In genomic region chr5:43572357-43572756, GRCh38 we compare ENCODE assay signal across 1 cellular context.
A peak's percentile ranks its signal among the peaks of the same experiment; 100 is the strongest.
TF ChIP-seq lines count a peak whose summit lies in the region.

No MANE protein-coding gene starts in this region.

TF ChIP-seq in HEK293, 187 proteins besides CTCF, POLR2A, EP300 and RAD21 (continued from another document):
- peak; percentile 68 for TF ChIP-seq OSR2 (tag by site-specific recombination; IDR thresholded peaks at IDR 0.05)
- TF ChIP-seq ZNF624 (tag by site-specific recombination; IDR thresholded peaks at IDR 0.05): no peak
- TF ChIP-seq ZNF571 (tag by site-specific recombination; IDR thresholded peaks at IDR 0.05): no peak
- no peak for TF ChIP-seq AEBP2 (tag by site-specific recombination; IDR thresholded peaks at IDR 0.05; ENCODE audit: borderline replicate concordance)
- peak; percentile 60 for TF ChIP-seq ZNF596 (tag by site-specific recombination; IDR thresholded peaks at IDR 0.05)
- no peak for TF ChIP-seq SP3 (tag by site-specific recombination; IDR thresholded peaks at IDR 0.05)
- TF ChIP-seq ZNF391 (tag by site-specific recombination; IDR thresholded peaks at IDR 0.05; ENCODE audit: borderline replicate concordance, low read depth): 0 out of 2 replicates have a peak, but pooled peaks have one; percentile 21
- TF ChIP-seq ZNF518A (tag by site-specific recombination; conservative IDR thresholded peaks at IDR 0.05; ENCODE audit: low read depth): no peak
- TF ChIP-seq ZBTB20 (tag by site-specific recombination; IDR thresholded peaks at IDR 0.05): peak; percentile 33; the same call in 1 of the 2 replicates
- TF ChIP-seq PRDM6 (tag by site-specific recombination; IDR thresholded peaks at IDR 0.05): peak; percentile 92; the same call in 1 of the 2 replicates
- TF ChIP-seq ZNF660 (tag by site-specific recombination; IDR thresholded peaks at IDR 0.05): no peak
- no peak for TF ChIP-seq ZNF292 (tag by site-specific recombination; IDR thresholded peaks at IDR 0.05; ENCODE audit: borderline replicate concordance, low read depth)
- peak; percentile 65 for TF ChIP-seq ZBTB44 (tag by site-specific recombination; IDR thresholded peaks at IDR 0.05)
- TF ChIP-seq IKZF3 (tag by site-specific recombination; IDR thresholded peaks at IDR 0.05): peak; percentile 68
- TF ChIP-seq PRDM4 (tag by site-specific recombination; IDR thresholded peaks at IDR 0.05): peak; percentile 68
- TF ChIP-seq ZNF701 (tag by site-specific recombination; IDR thresholded peaks at IDR 0.05): no peak
- 0 out of 2 replicates have a peak, but pooled peaks have one; percentile 19 for TF ChIP-seq ZNF324 (tag by site-specific recombination; IDR thresholded peaks at IDR 0.05)
- TF ChIP-seq ZNF366 (tag by site-specific recombination; conservative IDR thresholded peaks at IDR 0.05): 0 out of 2 replicates have a peak, but pooled peaks have one; percentile 3
- TF ChIP-seq ZNF132 (tag by site-specific recombination; IDR thresholded peaks at IDR 0.05; ENCODE audit: borderline replicate concordance): no peak
- peak; percentile 97 for TF ChIP-seq ZNF843 (tag by site-specific recombination; IDR thresholded peaks at IDR 0.05)
- TF ChIP-seq ZBTB48 (tag by site-specific recombination; IDR thresholded peaks at IDR 0.05): no peak
- peak; percentile 77; the same call in 1 of the 2 replicates for TF ChIP-seq GLI2 (tag by site-specific recombination; IDR thresholded peaks at IDR 0.05; ENCODE audit: borderline replicate concordance, low read depth)
- no peak for TF ChIP-seq ZNF112 (tag by site-specific recombination; IDR thresholded peaks at IDR 0.05)
- peak; percentile 70; the same call in 1 of the 2 replicates for TF ChIP-seq ZXDB (tag by site-specific recombination; IDR thresholded peaks at IDR 0.05)
- no peak for TF ChIP-seq GLI4 (tag by site-specific recombination; IDR thresholded peaks at IDR 0.05)
- TF ChIP-seq ZNF398 (tag by site-specific recombination; IDR thresholded peaks at IDR 0.05): no peak
- TF ChIP-seq YY1 (tag by site-specific recombination; IDR thresholded peaks at IDR 0.05): peak; percentile 17; the same call in 1 of the 2 replicates
- TF ChIP-seq ZNF580 (tag by site-specific recombination; IDR thresholded peaks at IDR 0.05): peak; percentile 93
